ENCODE assay signal across 26 cellular contexts in the genomic region with DNA sequence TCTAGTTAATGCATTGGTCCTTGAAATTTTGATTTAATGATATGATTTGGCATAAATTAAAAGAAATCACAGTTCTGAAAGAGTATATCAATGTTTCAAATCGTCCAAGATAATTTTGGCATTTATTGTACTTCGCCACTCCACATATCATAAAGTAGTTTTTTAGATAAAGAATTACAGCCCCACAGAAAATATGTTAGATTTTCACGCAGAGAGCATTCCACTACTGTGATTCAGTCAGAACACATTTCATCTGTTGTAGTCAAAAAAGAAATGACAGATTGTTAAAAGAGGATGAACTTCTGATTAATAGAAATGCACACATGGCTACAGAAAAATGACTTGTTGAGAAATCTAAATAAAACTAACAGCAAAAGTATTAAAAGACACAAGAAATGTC.
DNase-seq lines count a peak whose midpoint lies in the region; ATAC-seq, FAIRE-seq and TF ChIP-seq lines count a peak whose summit lies in the region.
"Had no signal": no experiment of that assay in that cellular context is flagged by ENCODE, and none has a peak within 500 bp of the region (broad histone marks: within the 10 kb centered on the region; RNA-seq: fewer than 3 reads in every experiment).

No MANE protein-coding gene starts in this region.

- TF ChIP-seq POLR2A in IMR-90 (IDR thresholded peaks at IDR 0.05; ENCODE audit: low read depth, low read length) (no peak), transverse colon (IDR thresholded peaks at IDR 0.05) (no peak)

- no peak overlapping the region for H3K18ac ChIP-seq in IMR-90 (ENCODE audit: low read depth, low read length)

- H3K14ac ChIP-seq in IMR-90 (replicated peaks; ENCODE audit: low read depth, low read length): no peak overlapping the region

- H2AK5ac ChIP-seq in IMR-90 (ENCODE audit: low read depth, low read length): no peak overlapping the region

- H2BK120ac ChIP-seq in IMR-90 (ENCODE audit: low read depth, low read length): no peak overlapping the region

- TF ChIP-seq RAD21 in IMR-90 (IDR thresholded peaks at IDR 0.05; ENCODE audit: low read length): no peak

- TF ChIP-seq CTCF in D721Med (IDR thresholded peaks at IDR 0.05; ENCODE audit: insufficient read depth, missing control alignments): no peak
- no peak for TF ChIP-seq CTCF in IMR-90 (conservative IDR thresholded peaks at IDR 0.05; ENCODE audit: low read depth, low read length)
- TF ChIP-seq CTCF in transverse colon (IDR thresholded peaks at IDR 0.05): no peak

- H3K36me3 ChIP-seq in IMR-90 (ENCODE audit: control insufficient read depth, insufficient read depth, low read length): no peaks in the 10 kb centered on the region
- no peaks in the 10 kb centered on the region for H3K36me3 ChIP-seq in transverse colon
- H3K36me3 ChIP-seq: BLaER1 treated with 17β-estradiol and CSF1 and Interleukin-3, amounts not matched to agents 10 nM and 100 nM had no signal

- no peaks in the 10 kb centered on the region for H3K79me1 ChIP-seq in IMR-90 (ENCODE audit: low read depth in 1 of 2, low read length in 2 of 2)

- H2BK15ac ChIP-seq in IMR-90 (ENCODE audit: low read depth, low read length): no peak overlapping the region

- H2BK5ac ChIP-seq in IMR-90 (ENCODE audit: low read depth, low read length, poor library complexity, severe bottlenecking): no peak overlapping the region

- intact Hi-C loops in IMR-90 (cut with micrococcal nuclease) (no loop called here), transverse colon (cut with DNase I; ENCODE audit: low total_unique reads) (no loop called here)

- no peaks in the 10 kb centered on the region for H3K9me3 Mint-ChIP-seq in activated CD8-positive, alpha-beta memory T cell treated with anti-CD3 and anti-CD28 coated beads, Interleukin-2, amount 10 ng/mL, durations not matched to agents 7 days and 5 days (ENCODE audit: low read depth)
- H3K9me3 Mint-ChIP-seq: CD4-positive, alpha-beta T cell; CD8-positive, alpha-beta T cell had no signal

- no peaks in the 10 kb centered on the region for H3K9me3 ChIP-seq in IMR-90 (ENCODE audit: control insufficient read depth, insufficient read depth, low read length)
- H3K9me3 ChIP-seq in transverse colon: no peaks in the 10 kb centered on the region
- H3K9me3 ChIP-seq: BLaER1 treated with 17β-estradiol and CSF1 and Interleukin-3, amounts not matched to agents 10 nM and 100 nM; Caco-2 had no signal

- no peaks in the 10 kb centered on the region for H3K4me1 Mint-ChIP-seq in activated CD8-positive, alpha-beta memory T cell treated with anti-CD3 and anti-CD28 coated beads, Interleukin-2, amount 10 ng/mL, durations not matched to agents 7 days and 5 days
- H3K4me1 Mint-ChIP-seq: B cell had no signal

- no peak overlapping the region for H4K91ac ChIP-seq in IMR-90 (ENCODE audit: insufficient read depth, low read depth, low read length)

- peak; percentile 46 for FAIRE-seq in D721Med (lab: Jason Lieb, UNC)
- FAIRE-seq: G401.6, GM12891, GM19239 had no signal

- H3K36me3 Mint-ChIP-seq in activated CD8-positive, alpha-beta memory T cell treated with anti-CD3 and anti-CD28 coated beads, Interleukin-2, amount 10 ng/mL, durations not matched to agents 7 days and 5 days: no peaks in the 10 kb centered on the region
- H3K36me3 Mint-ChIP-seq: CD8-positive, alpha-beta T cell had no signal

- H2BK20ac ChIP-seq in IMR-90 (ENCODE audit: low read depth, low read length): no peak overlapping the region

- no peak overlapping the region for H4K5ac ChIP-seq in IMR-90 (ENCODE audit: low read depth, low read length)

- no peak overlapping the region for H4K8ac ChIP-seq in IMR-90 (ENCODE audit: low read depth in 2 of 2, low read length in 2 of 2)

- no peak overlapping the region for H3K27ac ChIP-seq in IMR-90 (ENCODE audit: insufficient read depth, low read length)
- H3K27ac ChIP-seq in transverse colon: no peak overlapping the region
- H3K27ac ChIP-seq: BLaER1 treated with 17β-estradiol and CSF1 and Interleukin-3, amounts not matched to agents 10 nM and 100 nM; C4-2B had no signal

- H3K4me3 ChIP-seq in IMR-90 (ENCODE audit: insufficient read depth, low read depth, low read length) (no peak overlapping the region), transverse colon (no peak overlapping the region)
- H3K4me3 ChIP-seq: BLaER1 treated with 17β-estradiol and CSF1 and Interleukin-3, amounts not matched to agents 10 nM and 100 nM had no signal

- POLR2A ChIA-PET in IMR-90 (lab: Charles Lee; ENCODE audit: unreplicated experiment): no interaction called here

- no peak for ATAC-seq in IMR-90 (ENCODE audit: low read depth)
- no peak for ATAC-seq in activated CD8-positive, alpha-beta memory T cell treated with anti-CD3 and anti-CD28 coated beads, Interleukin-2, amount 10 ng/mL, durations not matched to agents 7 days and 5 days
- ATAC-seq: CD8-positive, alpha-beta T cell had no signal

- H3K4me2 ChIP-seq in IMR-90 (ENCODE audit: low read depth, low read length): no peak overlapping the region
- H3K4me2 ChIP-seq: BLaER1 treated with 17β-estradiol and CSF1 and Interleukin-3, amounts not matched to agents 10 nM and 100 nM had no signal

- dilution Hi-C loops in IMR-90 (cut with HindIII; ENCODE audit: low sequenced_read_pairs, unreplicated experiment): no loop called here

- H3K4me1 ChIP-seq in IMR-90 (ENCODE audit: control insufficient read depth, insufficient read depth, low read length): no peaks in the 10 kb centered on the region
- H3K4me1 ChIP-seq in transverse colon: no peaks in the 10 kb centered on the region
- H3K4me1 ChIP-seq: BLaER1 treated with 17β-estradiol and CSF1 and Interleukin-3, amounts not matched to agents 10 nM and 100 nM; Caco-2 had no signal

- BruUV-seq in IMR-90 (replicated peaks; lab: Mats Ljungman, UMichigan): no TSS peak

- DNase-seq in Ammon's horn (ENCODE audit: low spot score) (peak; percentile 2), D721Med (ENCODE audit: insufficient read length, low spot score) (no peak), IMR-90 (peak; percentile 2), amniotic epithelial cell (ENCODE audit: low read depth) (peak; percentile 9), LoVo (ENCODE audit: low spot score) (no peak), transverse colon (no peak)
- DNase-seq in activated CD4-positive, CD25-positive, alpha-beta regulatory T cell (lab: John Stamatoyannopoulos, UW): no peak
- no peak for DNase-seq in activated CD8-positive, alpha-beta memory T cell treated with anti-CD3 and anti-CD28 coated beads, Interleukin-2, amount 10 ng/mL, durations not matched to agents 7 days and 5 days
- DNase-seq: 8988T; ACHN; Caco-2; Calu3; CD4-positive, alpha-beta T cell; CD8-positive, alpha-beta T cell; DMS 273 treated with DMSO at 0.1 percent for 48 hours; DMS153; DMS53; DMS79; DND-41; GF-D8 had no signal

- H4K20me1 ChIP-seq in IMR-90 (ENCODE audit: insufficient read depth, low read length): no peaks in the 10 kb centered on the region
- H4K20me1 ChIP-seq: BLaER1 treated with 17β-estradiol and CSF1 and Interleukin-3, amounts not matched to agents 10 nM and 100 nM had no signal

- no CpG with 5 or more reads among the region's 3 CpGs for WGBS in IMR-90 (ENCODE audit: extremely low coverage in 2 of 2, insufficient read length in 1 of 2), 2 experiments
- 55 to 64% methylated on average over 3 of the region's 3 CpGs for WGBS in transverse colon (ENCODE audit: low coverage in 1 of 2), 2 donors

- H3K9me1 ChIP-seq in IMR-90 (ENCODE audit: insufficient read depth, low read length): no peaks in the 10 kb centered on the region

- no peaks in the 10 kb centered on the region for H3K27me3 Mint-ChIP-seq in activated CD8-positive, alpha-beta memory T cell treated with anti-CD3 and anti-CD28 coated beads, Interleukin-2, amount 10 ng/mL, durations not matched to agents 7 days and 5 days
- H3K27me3 Mint-ChIP-seq: B cell; CD4-positive, alpha-beta T cell had no signal

- no peak overlapping the region for H3K27ac Mint-ChIP-seq in activated CD8-positive, alpha-beta memory T cell treated with anti-CD3 and anti-CD28 coated beads, Interleukin-2, amount 10 ng/mL, durations not matched to agents 7 days and 5 days
- H3K27ac Mint-ChIP-seq: B cell; CD4-positive, alpha-beta T cell; CD8-positive, alpha-beta T cell had no signal

- no peak overlapping the region for H3K4ac ChIP-seq in IMR-90 (ENCODE audit: low read depth, low read length)

- H3K27me3 ChIP-seq in IMR-90 (ENCODE audit: control insufficient read depth, insufficient read depth, low read length) (no peaks in the 10 kb centered on the region), transverse colon (no peaks in the 10 kb centered on the region)
- H3K27me3 ChIP-seq: BLaER1 treated with 17β-estradiol and CSF1 and Interleukin-3, amounts not matched to agents 10 nM and 100 nM had no signal

- no peak overlapping the region for H2AFZ ChIP-seq in IMR-90 (replicated peaks; ENCODE audit: low read length, poor library complexity)

- in situ Hi-C loops in IMR-90 (cut with MboI; ENCODE audit: low sequenced_read_pairs) (no loop called here), transverse colon (cut with MboI; ENCODE audit: low pct_ligation_motif_present in 1 of 4, low pct_unique_long_range_greater_than_20kb in 1 of 4, low sequenced_read_pairs in 3 of 4) (no loop called here)

- H3K9ac ChIP-seq in IMR-90 (ENCODE audit: low read depth, low read length): no peak overlapping the region
- H3K9ac ChIP-seq: BLaER1 treated with 17β-estradiol and CSF1 and Interleukin-3, amounts not matched to agents 10 nM and 100 nM had no signal

- H3K4me3 Mint-ChIP-seq in activated CD8-positive, alpha-beta memory T cell treated with anti-CD3 and anti-CD28 coated beads, Interleukin-2, amount 10 ng/mL, durations not matched to agents 7 days and 5 days: no peak overlapping the region
- H3K4me3 Mint-ChIP-seq: B cell; CD4-positive, alpha-beta T cell; CD8-positive, alpha-beta T cell had no signal

- H3K23ac ChIP-seq in IMR-90 (ENCODE audit: low read depth, low read length): no peak overlapping the region

- no peak for TF ChIP-seq EP300 in transverse colon (IDR thresholded peaks at IDR 0.05; ENCODE audit: low read depth)

- no peak overlapping the region for H2AK9ac ChIP-seq in IMR-90 (replicated peaks; ENCODE audit: low read depth, low read length, poor library complexity)

- H3K56ac ChIP-seq in IMR-90 (ENCODE audit: extremely low read depth, insufficient read depth, low read length): no peak overlapping the region

- CTCF ChIA-PET in IMR-90 (lab: Yijun Ruan, JAX): no interaction called here
- CTCF ChIA-PET in activated CD8-positive, alpha-beta memory T cell treated with anti-CD3 and anti-CD28 coated beads, Interleukin-2, amount 10 ng/mL, durations not matched to agents 7 days and 5 days (lab: Charles Lee): no interaction called here

TF ChIP-seq in IMR-90, 13 proteins besides CTCF, POLR2A, EP300 and RAD21 (continues in another document):
- no peak for TF ChIP-seq MXI1 (IDR thresholded peaks at IDR 0.05; ENCODE audit: borderline replicate concordance, low read depth, low read length)
- no peak for TF ChIP-seq MAFK (IDR thresholded peaks at IDR 0.05; ENCODE audit: low read depth, low read length)

Comparison
In these comparisons a context has a peak if more than half of its experiments do, and no peak if none do; other contexts are left out.
1. DNase-seq: peak in Ammon's horn (single experiment), IMR-90 (single experiment) and amniotic epithelial cell (single experiment); none in D721Med (single experiment), activated CD4-positive, CD25-positive, alpha-beta regulatory T cell (0 of 4), LoVo (single experiment), activated CD8-positive, alpha-beta memory T cell treated with anti-CD3 and anti-CD28 coated beads, Interleukin-2, amount 10 ng/mL, durations not matched to agents 7 days and 5 days (single experiment) and transverse colon (single experiment).